19 cellular contexts compared by ENCODE assay signal in genomic region chr12:3601466-3602150, GRCh38.
"Had no signal": no experiment of that assay in that cellular context is flagged by ENCODE, and none has a peak within 500 bp of the region (broad histone marks: within the 10 kb centered on the region; RNA-seq: fewer than 3 reads in every experiment).

No MANE protein-coding gene starts in this region.

- H3K9me3 Mint-ChIP-seq: memory B cell, mesothelial cell of epicardium, nephron had no signal

- H3K36me3 ChIP-seq: colonic mucosa, esophagus squamous epithelium, gastroesophageal sphincter, left ventricle myocardium inferior, lower lobe of right lung, stomach, thoracic aorta had no signal

- H3K27me3 Mint-ChIP-seq: memory B cell had no signal

- H3K9me3 ChIP-seq: colonic mucosa, esophagus squamous epithelium, gastroesophageal sphincter, left ventricle myocardium inferior, lower lobe of right lung, stomach, thoracic aorta had no signal

- H3K27ac ChIP-seq: colonic mucosa, esophagus squamous epithelium, gastroesophageal sphincter, lower lobe of right lung, stomach, thoracic aorta had no signal

- H3K27ac Mint-ChIP-seq: memory B cell, mesothelial cell of epicardium, nephron had no signal

- H3K4me3 Mint-ChIP-seq: memory B cell, mesothelial cell of epicardium, nephron had no signal

- H3K27me3 ChIP-seq: colonic mucosa had no signal

- ATAC-seq: gastroesophageal sphincter, left cardiac atrium, lower lobe of right lung, sciatic nerve had no signal

- H3K4me3 ChIP-seq: colonic mucosa, esophagus squamous epithelium, gastroesophageal sphincter, left ventricle myocardium inferior, lower lobe of right lung, stomach, thoracic aorta had no signal

- DNase-seq: colonic mucosa; dermis blood vessel endothelial cell; esophagus squamous epithelium; kidney; left cardiac atrium; left ventricle myocardium inferior; lower lobe of right lung; stimulated activated CD4-positive, alpha-beta T cell treated with anti-CD3 and anti-CD28 coated beads, Interleukin-2, amount 100 ng/mL, for 24 hours; stimulated activated CD4-positive, alpha-beta T cell treated with anti-CD3 and anti-CD28 coated beads, Interleukin-4, amount 100 ng/mL, for 4 hours; stimulated activated naive CD4-positive, alpha-beta T cell; stomach; substantia nigra; trophoblast cell had no signal

- H3K36me3 Mint-ChIP-seq: memory B cell, mesothelial cell of epicardium had no signal

- H3K4me1 ChIP-seq: colonic mucosa, lower lobe of right lung had no signal
